ENCODE assay signal across 19 cellular contexts in the genomic region with DNA sequence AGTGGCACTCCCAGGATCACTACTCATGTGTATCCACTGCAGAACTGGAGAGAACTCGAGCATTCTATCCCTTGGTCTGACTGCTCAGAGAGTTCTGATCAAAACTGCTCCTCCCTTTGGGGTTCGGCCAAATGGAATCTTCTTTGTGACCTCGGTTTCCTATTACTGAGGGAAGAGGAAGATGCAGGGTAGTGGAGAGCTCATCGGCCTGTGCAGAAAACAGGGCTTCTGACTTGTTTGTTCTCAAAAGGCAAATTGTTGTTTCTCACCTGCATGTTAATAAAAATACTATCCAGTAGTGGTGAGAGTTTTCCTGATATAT.
"Had no signal": no experiment of that assay in that cellular context is flagged by ENCODE, and none has a peak within 500 bp of the region (broad histone marks: within the 10 kb centered on the region; RNA-seq: fewer than 3 reads in every experiment).

No MANE protein-coding gene starts in this region.

- H3K36me3 ChIP-seq: left lung, sigmoid colon, tibial artery had no signal

- H3K9me3 ChIP-seq: body of pancreas, left lung, sigmoid colon, tibial artery had no signal

- ATAC-seq: body of pancreas, left lung had no signal

- DNase-seq: activated CD4-positive, alpha-beta T cell treated with anti-CD3 and anti-CD28 coated beads for 1 hour; activated gamma-delta T cell treated with Interleukin-2 at 50 U/mL for 16 hours; activated T-cell treated with anti-CD3 and anti-CD28 coated beads, Interleukin-2, amount 50 U/mL, for 1 hour; anterior cingulate cortex; body of pancreas; effector CD8-positive, alpha-beta T cell; foreskin fibroblast; left lung; nucleus accumbens; sigmoid colon; stimulated activated CD4-positive, alpha-beta T cell treated with anti-CD3 and anti-CD28 coated beads, Interleukin-15, amount 100 ng/mL, for 24 hours; stimulated activated CD4-positive, alpha-beta T cell treated with anti-CD3 and anti-CD28 coated beads, Interleukin-4, amount 100 ng/mL, for 1 hour; stimulated activated naive CD4-positive, alpha-beta T cell treated with Interleukin-2 at 50 U/mL for 16 hours; T-helper 9 cell; tibial artery had no signal

- H3K4me3 Mint-ChIP-seq: activated naive CD4-positive, alpha-beta T cell treated with anti-CD3 and anti-CD28 coated beads, Interleukin-2, amount 50 U/mL, for 24 hours; dendritic cell treated with granulocyte-macrophage colony-stimulating factor and Interleukin-4, amounts not matched to agents 40 ng/mL and 50 ng/mL, for 4 days; memory B cell had no signal

- H3K4me1 Mint-ChIP-seq: activated naive CD4-positive, alpha-beta T cell treated with anti-CD3 and anti-CD28 coated beads, Interleukin-2, amount 50 U/mL, for 24 hours; memory B cell had no signal

- H3K4me3 ChIP-seq: body of pancreas, left lung, sigmoid colon, smooth muscle cell, tibial artery had no signal

- H3K4me2 ChIP-seq: smooth muscle cell had no signal

- H3K9me3 Mint-ChIP-seq: activated naive CD4-positive, alpha-beta T cell treated with anti-CD3 and anti-CD28 coated beads, Interleukin-2, amount 50 U/mL, for 24 hours; dendritic cell treated with granulocyte-macrophage colony-stimulating factor and Interleukin-4, amounts not matched to agents 40 ng/mL and 50 ng/mL, for 4 days had no signal

- H3K27ac Mint-ChIP-seq: activated naive CD4-positive, alpha-beta T cell treated with anti-CD3 and anti-CD28 coated beads, Interleukin-2, amount 50 U/mL, for 24 hours; dendritic cell treated with granulocyte-macrophage colony-stimulating factor and Interleukin-4, amounts not matched to agents 40 ng/mL and 50 ng/mL, for 4 days; memory B cell had no signal

- H3K4me1 ChIP-seq: left lung had no signal

- H3K27ac ChIP-seq: body of pancreas, left lung, sigmoid colon, tibial artery had no signal

- H3K27me3 Mint-ChIP-seq: activated naive CD4-positive, alpha-beta T cell treated with anti-CD3 and anti-CD28 coated beads, Interleukin-2, amount 50 U/mL, for 24 hours; dendritic cell treated with granulocyte-macrophage colony-stimulating factor and Interleukin-4, amounts not matched to agents 40 ng/mL and 50 ng/mL, for 4 days; memory B cell had no signal

- H3K36me3 Mint-ChIP-seq: activated naive CD4-positive, alpha-beta T cell treated with anti-CD3 and anti-CD28 coated beads, Interleukin-2, amount 50 U/mL, for 24 hours had no signal

- H3K27me3 ChIP-seq: body of pancreas, left lung, sigmoid colon, tibial artery had no signal
